Comparison of ENCODE assay signal across 1 cellular context in genomic region chr17:58356231-58356630, GRCh38.
TF ChIP-seq lines count a peak whose summit lies in the region.

No MANE protein-coding gene starts in this region.

TF ChIP-seq in SK-N-SH, 30 proteins besides CTCF, POLR2A, EP300 and RAD21:
- TF ChIP-seq FOXM1 (IDR thresholded peaks at IDR 0.05; ENCODE audit: low read depth) (no peak), ZBTB33 (IDR thresholded peaks at IDR 0.05; ENCODE audit: borderline replicate concordance, low read depth) (no peak), RXRA (IDR thresholded peaks at IDR 0.05; ENCODE audit: borderline replicate concordance, low read depth) (no peak), TAF1 (IDR thresholded peaks at IDR 0.05; ENCODE audit: borderline replicate concordance, low read depth, low read length) (no peak), CHD2 (IDR thresholded peaks at IDR 0.05; ENCODE audit: low read length, partially characterized antibody) (no peak), TEAD4 (IDR thresholded peaks at IDR 0.05; ENCODE audit: borderline replicate concordance, insufficient read depth) (no peak), JUND (IDR thresholded peaks at IDR 0.05) (no peak), REST (IDR thresholded peaks at IDR 0.05; ENCODE audit: low read depth, low read length) (no peak), SMC3 (IDR thresholded peaks at IDR 0.05; ENCODE audit: low read depth, low read length) (no peak), GATA2 (CRISPR knock-in tag; IDR thresholded peaks at IDR 0.05) (no peak), POLR2AphosphoS5 (IDR thresholded peaks at IDR 0.05; ENCODE audit: low read depth, low read length) (no peak), FOSL2 (IDR thresholded peaks at IDR 0.05; ENCODE audit: borderline replicate concordance, low read depth) (no peak), IRF3 (IDR thresholded peaks at IDR 0.05; ENCODE audit: low read depth, low read length) (no peak), FOXJ3 (CRISPR knock-in tag; IDR thresholded peaks at IDR 0.05) (no peak), MAX (IDR thresholded peaks at IDR 0.05; ENCODE audit: low read depth) (no peak)
